ENCODE assay signal across 8 cellular contexts in genomic region chr11:2305862-2306823, GRCh38. TPM values are rescaled to one million over a fixed set of nuclear protein-coding genes. Genes with fewer than 3 reads are reported as not detected.
DNase-seq lines count a peak whose midpoint lies in the region; ATAC-seq and TF ChIP-seq lines count a peak whose summit lies in the region.

No MANE protein-coding gene starts in this region.

- H3K4me3 ChIP-seq in gastroesophageal sphincter: peak overlapping the region in 1 of 2 donors; percentile 10
- peak overlapping the region in 3 of 4 donors; percentile 7 to 23 (median 22) for H3K4me3 ChIP-seq in sigmoid colon

- H3K27ac ChIP-seq in gastroesophageal sphincter (peak overlapping the region; percentile 62 to 92 (median 88)), sigmoid colon (peak overlapping the region; percentile 87 to 94 (median 92))

- 2 to 5% methylated on average over 6 to 16 of the region's 16 CpGs for WGBS in gastroesophageal sphincter (ENCODE audit: low coverage in 1 of 2), 2 donors
- WGBS in sigmoid colon, 2 donors: 31 to 47% methylated on average over 16 of the region's 16 CpGs

- H3K36me3 ChIP-seq in gastroesophageal sphincter: no peaks in the 10 kb centered on the region
- no peaks in the 10 kb centered on the region for H3K36me3 ChIP-seq in sigmoid colon

- ATAC-seq in gastroesophageal sphincter: peak; percentile 65
- no peak for ATAC-seq in HG02884 (IDR thresholded peaks at IDR 0.05; ENCODE audit: unreplicated experiment)
- no peak for ATAC-seq in HG02981 (IDR thresholded peaks at IDR 0.05; ENCODE audit: unreplicated experiment)

- DNase-seq in EL: peak; percentile 78
- peak; percentile 23 to 31 for DNase-seq in activated CD4-positive, alpha-beta T cell treated with anti-CD3 and anti-CD28 coated beads, Interleukin-2, amount 50 U/mL, for 48 hours
- peak; percentile 97 for DNase-seq in sigmoid colon
- no peak for DNase-seq in ecto neural progenitor cell (ENCODE audit: low spot score)
- DNase-seq in NCI-H524 treated with DMSO at 0.1 percent for 48 hours (lab: John Stamatoyannopoulos, UW): no peak

- TF ChIP-seq POLR2A in gastroesophageal sphincter (IDR thresholded peaks at IDR 0.05): no peak
- no peak for TF ChIP-seq POLR2A in sigmoid colon (IDR thresholded peaks at IDR 0.05)

- intact Hi-C loops in sigmoid colon (cut with DNase I): loop anchor here (1.0 to 10.0 kb wide), 5 partner anchors 73 to 581 kb away; partner anchors contain the start of genes CDKN1C and TSSC4

- peaks cover 3 to 60% (median 28%) of the 10 kb centered on the region in 3 donors for H3K4me1 ChIP-seq in gastroesophageal sphincter
- peaks cover 0 to 65% (median 54%) of the 10 kb centered on the region in 4 donors for H3K4me1 ChIP-seq in sigmoid colon

- H3K27me3 ChIP-seq in gastroesophageal sphincter (no peaks in the 10 kb centered on the region), sigmoid colon (no peaks in the 10 kb centered on the region)

- H3K9me3 ChIP-seq in gastroesophageal sphincter (no peaks in the 10 kb centered on the region), sigmoid colon (no peaks in the 10 kb centered on the region)

- no peak for TF ChIP-seq CTCF in gastroesophageal sphincter (IDR thresholded peaks at IDR 0.05)
- no peak for TF ChIP-seq CTCF in sigmoid colon (IDR thresholded peaks at IDR 0.05)

- TF ChIP-seq EP300 in gastroesophageal sphincter (IDR thresholded peaks at IDR 0.05): no peak
- peak in 2 of 4 donors; percentile 51 to 80 for TF ChIP-seq EP300 in sigmoid colon (IDR thresholded peaks at IDR 0.05)

RNA-seq across cellular contexts. Expression of gene TSPAN32, which starts 4.3 kb away (rescaled TPM):
- 1 to 10 TPM in 2 of 4 donors, under 1 TPM in 1, not detected in 1; 0.62 to 3.6 (median 3.6) TPM for total RNA-seq in gastroesophageal sphincter
- 1 to 10 TPM in 2 of 4 donors, under 1 TPM in 2; 0.81 to 5.3 (median 0.95) TPM for total RNA-seq in sigmoid colon
- polyA plus RNA-seq in sigmoid colon: 1 to 10 TPM in 1 of 3 donors, not detected in 2; 4.6 TPM

RNA-seq across cellular contexts. Expression of gene C11orf21, which starts 4.4 kb away (rescaled TPM):
- under 1 TPM; 0.15 to 0.78 (median 0.42) TPM for total RNA-seq in gastroesophageal sphincter
- total RNA-seq in sigmoid colon: under 1 TPM in 2 of 4 donors, not detected in 2; 0.68 to 0.71 TPM
- polyA plus RNA-seq in sigmoid colon: 1 to 10 TPM in 1 of 3 donors, not detected in 2; 6.2 TPM

RNA-seq across cellular contexts. Expression of gene ASCL2, which starts 35.8 kb away (rescaled TPM):
- total RNA-seq in gastroesophageal sphincter (under 1 TPM in 1 of 4 donors, not detected in 3; 0.27 TPM), sigmoid colon (under 1 TPM in 2 of 4 donors, not detected in 2; 0.28 to 0.33 TPM)
- 1 to 10 TPM; 1.2 to 4.8 (median 1.4) TPM for polyA plus RNA-seq in sigmoid colon

Comparison
In these comparisons a context has a peak if more than half of its experiments do, and no peak if none do; other contexts are left out.
1. DNase-seq: peak in EL (single experiment), activated CD4-positive, alpha-beta T cell treated with anti-CD3 and anti-CD28 coated beads, Interleukin-2, amount 50 U/mL, for 48 hours (2 of 2) and sigmoid colon (single experiment); none in ecto neural progenitor cell (single experiment) and NCI-H524 treated with DMSO at 0.1 percent for 48 hours (single experiment).